1 cellular context compared by ENCODE assay signal in genomic region chr10:72340510-72340895, GRCh38.
TF ChIP-seq lines count a peak whose summit lies in the region.

No MANE protein-coding gene starts in this region.

TF ChIP-seq in HEK293, 187 proteins besides CTCF, POLR2A, EP300 and RAD21 (continued from another document):
- no peak for TF ChIP-seq ZNF394 (tag by site-specific recombination; IDR thresholded peaks at IDR 0.05; ENCODE audit: borderline replicate concordance)
- TF ChIP-seq, protein P1, sequence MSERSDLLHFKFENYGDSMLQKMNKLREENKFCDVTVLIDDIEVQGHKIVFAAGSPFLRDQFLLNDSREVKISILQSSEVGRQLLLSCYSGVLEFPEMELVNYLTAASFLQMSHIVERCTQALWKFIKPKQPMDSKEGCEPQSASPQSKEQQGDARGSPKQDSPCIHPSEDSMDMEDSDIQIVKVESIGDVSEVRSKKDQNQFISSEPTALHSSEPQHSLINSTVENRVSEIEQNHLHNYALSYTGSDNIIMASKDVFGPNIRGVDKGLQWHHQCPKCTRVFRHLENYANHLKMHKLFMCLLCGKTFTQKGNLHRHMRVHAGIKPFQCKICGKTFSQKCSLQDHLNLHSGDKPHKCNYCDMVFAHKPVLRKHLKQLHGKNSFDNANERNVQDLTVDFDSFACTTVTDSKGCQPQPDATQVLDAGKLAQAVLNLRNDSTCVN (tag by site-specific recombination; optimal IDR thresholded peaks at IDR 0.05), result peak; percentile 42
- TF ChIP-seq ZBTB49 (tag by site-specific recombination; IDR thresholded peaks at IDR 0.05; ENCODE audit: low read depth), result no peak
- TF ChIP-seq ZNF664 (tag by site-specific recombination; IDR thresholded peaks at IDR 0.05), result 0 out of 2 replicates have a peak, but pooled peaks have one; percentile 2
- no peak for TF ChIP-seq ZNF121 (tag by site-specific recombination; IDR thresholded peaks at IDR 0.05)
- no peak for TF ChIP-seq ZNF24 (tag by site-specific recombination; IDR thresholded peaks at IDR 0.05)
- no peak for TF ChIP-seq BCL11A (tag by site-specific recombination; IDR thresholded peaks at IDR 0.05; ENCODE audit: low read depth)
- no peak for TF ChIP-seq ZNF266 (tag by site-specific recombination; IDR thresholded peaks at IDR 0.05; ENCODE audit: low read depth)
- TF ChIP-seq ZNF155 (tag by site-specific recombination; IDR thresholded peaks at IDR 0.05), result no peak
- no peak for TF ChIP-seq ZNF274 (IDR thresholded peaks at IDR 0.05; ENCODE audit: low read length)
- TF ChIP-seq ZNF274 (tag by site-specific recombination; IDR thresholded peaks at IDR 0.05; ENCODE audit: borderline replicate concordance), result no peak
- TF ChIP-seq MYNN (tag by site-specific recombination; IDR thresholded peaks at IDR 0.05; ENCODE audit: borderline replicate concordance), result no peak
- no peak for TF ChIP-seq ZBTB10 (tag by site-specific recombination; IDR thresholded peaks at IDR 0.05)
- TF ChIP-seq ZNF174 (tag by site-specific recombination; IDR thresholded peaks at IDR 0.05), result no peak
TF ChIP-seq in HEK293: peak in this region for 16.
